In genomic region chr14:61201171-61201570, GRCh38 we compare ENCODE assay signal across 29 cellular contexts.
"Had no signal": no experiment of that assay in that cellular context is flagged by ENCODE, and none has a peak within 500 bp of the region (broad histone marks: within the 10 kb centered on the region; RNA-seq: fewer than 3 reads in every experiment).

No MANE protein-coding gene starts in this region.

- H3K27me3 ChIP-seq: ascending aorta, breast epithelium, cardiac muscle cell, colonic mucosa had no signal

- FAIRE-seq: endometrium, endothelial cell of umbilical vein had no signal

- H3K4me3 ChIP-seq: ascending aorta, breast epithelium, cardiac muscle cell, colonic mucosa, esophagus squamous epithelium had no signal

- H3K4me1 ChIP-seq: ascending aorta, breast epithelium, colonic mucosa, esophagus squamous epithelium had no signal

- H3K36me3 ChIP-seq: ascending aorta, breast epithelium, cardiac muscle cell, colonic mucosa, esophagus squamous epithelium had no signal

- H3K9me3 ChIP-seq: ascending aorta, breast epithelium, colonic mucosa, esophagus squamous epithelium had no signal

- H3K27ac ChIP-seq: ascending aorta, breast epithelium, cardiac muscle cell, colonic mucosa, epithelial cell of prostate, esophagus squamous epithelium had no signal

- DNase-seq: activated CD4-positive, alpha-beta memory T cell treated with anti-CD3 and anti-CD28 coated beads for 36 hours; activated CD4-positive, alpha-beta T cell treated with anti-CD3 and anti-CD28 coated beads for 36 hours; activated CD4-positive, alpha-beta T cell treated with anti-CD3 and anti-CD28 coated beads, Interleukin-2, amount 10 ng/mL, durations not matched to agents 24 days and 14 days; activated CD4-positive, CD25-positive, alpha-beta regulatory T cell; activated CD4-positive, CD25-positive, alpha-beta regulatory T cell treated with anti-CD3 and anti-CD28 coated beads, Interleukin-2, amount 50 U/mL, for 72 hours; activated CD8-positive, alpha-beta memory T cell treated with anti-CD3 and anti-CD28 coated beads, Interleukin-2, amount 50 U/mL, for 48 hours; activated CD8-positive, alpha-beta T cell treated with anti-CD3 and anti-CD28 coated beads, Interleukin-2, amount 10 ng/mL, durations not matched to agents 7 days and 5 days; activated gamma-delta T cell; activated naive CD4-positive, alpha-beta T cell; activated naive CD4-positive, alpha-beta T cell treated with anti-CD3 and anti-CD28 coated beads, Interleukin-2, amount 10 ng/mL, durations not matched to agents 7 days and 5 days; activated naive CD8-positive, alpha-beta T cell treated with anti-CD3 and anti-CD28 coated beads, Interleukin-2, amount 10 ng/mL, durations not matched to agents 7 days and 5 days; activated T-cell treated with anti-CD3 and anti-CD28 coated beads for 4 hours; activated T-cell treated with anti-CD3 and anti-CD28 coated beads, Interleukin-2, amount 50 U/mL, for 24 hours; activated T-cell treated with anti-CD3 and anti-CD28 coated beads, Interleukin-2, amount 50 U/mL, for 72 hours; central memory CD4-positive, alpha-beta T cell; cerebellar nuclear complex; colonic mucosa; effector CD8-positive, alpha-beta T cell; esophagus squamous epithelium; foreskin melanocyte; head of caudate nucleus; T-helper 2 cell had no signal

- ATAC-seq: activated CD4-positive, alpha-beta T cell treated with anti-CD3 and anti-CD28 coated beads for 36 hours; activated CD8-positive, alpha-beta T cell treated with anti-CD3 and anti-CD28 coated beads, Interleukin-2, amount 10 ng/mL, durations not matched to agents 7 days and 5 days; activated naive CD4-positive, alpha-beta T cell treated with anti-CD3 and anti-CD28 coated beads, Interleukin-2, amount 50 U/mL, for 72 hours; activated T-cell treated with anti-CD3 and anti-CD28 coated beads, Interleukin-2, amount 50 U/mL, for 72 hours had no signal
